Comparison of ENCODE assay signal across 9 cellular contexts in the genomic region with DNA sequence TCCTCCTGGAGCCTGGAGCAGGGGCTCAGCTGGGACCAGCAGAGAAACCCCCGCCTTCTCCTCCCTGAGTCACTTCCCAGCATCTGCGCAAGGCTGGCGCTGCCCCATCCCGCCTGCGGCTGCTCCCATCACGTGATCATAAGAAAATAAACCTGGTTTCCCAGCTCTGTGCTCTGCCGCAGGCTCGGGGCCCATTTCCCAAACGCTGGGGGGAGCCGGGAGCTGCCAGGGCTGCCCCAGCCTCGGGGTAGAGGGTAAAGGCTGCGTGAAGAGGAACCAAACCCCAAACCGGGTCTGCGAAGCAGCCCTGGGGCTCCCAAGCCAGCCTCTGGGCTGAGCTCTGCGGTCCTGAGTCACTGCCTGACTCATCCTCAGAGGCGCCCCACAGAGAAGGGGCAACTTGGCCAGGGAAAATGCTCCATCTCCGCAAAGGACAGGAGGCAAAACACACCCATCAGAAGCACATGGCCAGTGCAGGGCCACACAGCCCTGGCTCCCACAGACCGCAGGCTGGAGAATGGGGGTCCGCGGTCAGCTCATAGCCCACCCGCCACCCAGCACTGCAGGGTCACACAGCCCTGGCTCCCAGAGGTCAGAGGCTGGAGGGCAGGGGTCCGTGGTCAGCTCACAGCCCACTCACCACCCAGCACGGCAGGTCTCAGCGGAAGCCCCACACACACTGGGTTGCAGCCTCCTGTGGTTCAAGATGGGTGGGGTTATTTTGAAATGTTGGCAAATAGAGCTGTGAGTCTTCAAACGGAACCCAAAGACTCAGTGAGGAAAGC.
DNase-seq lines count a peak whose midpoint lies in the region; ATAC-seq and TF ChIP-seq lines count a peak whose summit lies in the region.
"Had no signal": no experiment of that assay in that cellular context is flagged by ENCODE, and none has a peak within 500 bp of the region (broad histone marks: within the 10 kb centered on the region; RNA-seq: fewer than 3 reads in every experiment).

No MANE protein-coding gene starts in this region.

- DNase-seq in NCI-H1417 (lab: John Stamatoyannopoulos, UW) (peak in 2 of 3 experiments; percentile 80 to 82), NCI-H1417 treated with DMSO at 0.1 percent for 48 hours (lab: John Stamatoyannopoulos, UW) (no peak), HK-2 (ENCODE audit: unreplicated experiment) (peak; percentile 84), RWPE2 (ENCODE audit: low spot score) (peak; percentile 95), fibroblast of the aortic adventitia (ENCODE audit: low read depth) (peak; percentile 98), nephron progenitor cell (peak; percentile 66)
- peak; percentile 64 for DNase-seq in activated effector memory CD4-positive, alpha-beta T cell treated with Interleukin-2 at 50 U/mL for 16 hours
- peak; percentile 78 for DNase-seq in stimulated activated naive CD4-positive, alpha-beta T cell treated with Interleukin-2 at 50 U/mL for 16 hours (lab: John Stamatoyannopoulos, UW)

- no peaks in the 10 kb centered on the region for H3K9me3 ChIP-seq in RWPE2 (ENCODE audit: severe bottlenecking)

- peak; percentile 93 for ATAC-seq in RWPE2 (ENCODE audit: low read depth)

- peak overlapping the region; percentile 54 for H3K27ac Mint-ChIP-seq in nephron progenitor cell

- TF ChIP-seq CTCF in RWPE2 (IDR thresholded peaks at IDR 0.05; ENCODE audit: poor library complexity, severe bottlenecking) (peak; percentile 40), fibroblast of the aortic adventitia (IDR thresholded peaks at IDR 0.05; ENCODE audit: insufficient read depth, low read length) (peak; percentile 7), nephron progenitor cell (IDR thresholded peaks at IDR 0.05) (no peak)

- no peaks in the 10 kb centered on the region for H3K36me3 ChIP-seq in RWPE2 (ENCODE audit: low read depth)

- peak overlapping the region; percentile 56 for H3K4me3 Mint-ChIP-seq in nephron progenitor cell

- no peaks in the 10 kb centered on the region for H3K27me3 ChIP-seq in RWPE2 (ENCODE audit: insufficient read depth, poor library complexity, severe bottlenecking)

- peaks cover 55% of the 10 kb centered on the region for H3K4me1 Mint-ChIP-seq in nephron progenitor cell

- no peaks in the 10 kb centered on the region for H3K9me3 Mint-ChIP-seq in nephron progenitor cell

- H3K36me3 Mint-ChIP-seq in nephron progenitor cell (ENCODE audit: low read depth): no peaks in the 10 kb centered on the region

- H3K27me3 Mint-ChIP-seq in nephron progenitor cell (ENCODE audit: low read depth, poor library complexity): peaks cover 8% of the 10 kb centered on the region

- H3K4me1 ChIP-seq in RWPE2 (ENCODE audit: insufficient read depth, poor library complexity, severe bottlenecking): peaks cover 34% of the 10 kb centered on the region

- no peak overlapping the region for H3K4me3 ChIP-seq in RWPE2 (ENCODE audit: severe bottlenecking)
- peak overlapping the region; percentile 64 for H3K4me3 ChIP-seq in fibroblast of the aortic adventitia (ENCODE audit: low read depth, low read length)

- H3K27ac ChIP-seq in RWPE2 (ENCODE audit: poor library complexity, severe bottlenecking): peak overlapping the region; percentile 99
- H3K27ac ChIP-seq: 22Rv1 had no signal
